ENCODE assay signal across 22 cellular contexts in the genomic region with DNA sequence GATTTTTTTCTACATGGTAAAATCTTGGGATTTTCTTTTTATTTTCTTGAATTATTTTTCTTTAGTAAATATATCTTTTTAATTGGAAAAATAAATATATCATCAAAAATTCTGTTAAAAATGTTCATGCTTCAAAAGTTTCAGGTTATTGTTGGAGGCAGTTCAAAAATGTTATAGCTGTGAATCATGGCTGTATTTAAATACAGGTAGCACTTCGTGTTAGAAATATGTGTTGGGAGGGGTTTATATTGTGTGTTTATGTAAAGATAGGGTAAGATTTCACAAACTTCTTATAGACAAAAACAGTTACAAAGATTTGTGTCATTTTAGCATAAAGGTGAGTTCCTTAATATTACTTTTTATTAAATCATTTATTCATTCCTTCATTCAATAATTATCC.
A peak's percentile ranks its signal among the peaks of the same experiment; 100 is the strongest.
DNase-seq lines count a peak whose midpoint lies in the region; ATAC-seq and TF ChIP-seq lines count a peak whose summit lies in the region.
"Had no signal": no experiment of that assay in that cellular context is flagged by ENCODE, and none has a peak within 500 bp of the region (broad histone marks: within the 10 kb centered on the region; RNA-seq: fewer than 3 reads in every experiment).

No MANE protein-coding gene starts in this region.

- H3K27me3 Mint-ChIP-seq in osteocyte (ENCODE audit: unreplicated experiment): no peaks in the 10 kb centered on the region
- H3K27me3 Mint-ChIP-seq: CD4-positive, CD25-positive, alpha-beta regulatory T cell had no signal

- no peak for ATAC-seq in SK-N-SH treated with all-trans-retinoic acid at 6 μM for 48 hours
- no peak for ATAC-seq in heart left ventricle
- ATAC-seq: GM23338, K562, Right ventricle myocardium inferior had no signal

- no peak for TF ChIP-seq POLR2A in heart left ventricle (IDR thresholded peaks at IDR 0.05)

- H2AFZ ChIP-seq in SK-N-SH (ENCODE audit: low read depth): no peak overlapping the region
- H2AFZ ChIP-seq: GM23338 had no signal

- peaks cover 55% of the 10 kb centered on the region for H3K79me2 ChIP-seq in SK-N-SH (ENCODE audit: insufficient read depth)

- H3K4me3 ChIP-seq in SK-N-SH (ENCODE audit: low read depth in 2 of 2, low read length in 1 of 2): no peak overlapping the region
- H3K4me3 ChIP-seq in SK-N-MC: no peak overlapping the region
- no peak overlapping the region for H3K4me3 ChIP-seq in epithelial cell of esophagus (ENCODE audit: low read length)
- H3K4me3 ChIP-seq in heart left ventricle: no peak overlapping the region
- H3K4me3 ChIP-seq: BLaER1, GM23338, K562, MG63, Peyer's patch, SJCRH30 had no signal

- no peaks in the 10 kb centered on the region for H3K27me3 ChIP-seq in SK-N-SH (ENCODE audit: insufficient read depth)
- no peaks in the 10 kb centered on the region for H3K27me3 ChIP-seq in heart left ventricle
- H3K27me3 ChIP-seq: BLaER1, MG63, Peyer's patch, SJCRH30 had no signal

- peaks cover 1 to 8% of the 10 kb centered on the region in 2 experiments for H3K36me3 ChIP-seq in SK-N-SH (replicated peaks in 1 of 2; ENCODE audit: control insufficient read depth in 1 of 2, insufficient read depth in 2 of 2, low read length in 1 of 2)
- H3K36me3 ChIP-seq in SK-N-MC (ENCODE audit: insufficient read depth, low read length): no peaks in the 10 kb centered on the region; the same call in 1 of the 2 replicates
- no peaks in the 10 kb centered on the region for H3K36me3 ChIP-seq in heart left ventricle
- H3K36me3 ChIP-seq: MG63, Peyer's patch, SJCRH30 had no signal

- H3K4me3 Mint-ChIP-seq in osteocyte (ENCODE audit: unreplicated experiment): no peak overlapping the region
- H3K4me3 Mint-ChIP-seq: CD4-positive, CD25-positive, alpha-beta regulatory T cell; GM23338; H9 had no signal

- no peak overlapping the region for H3K9ac ChIP-seq in SK-N-SH
- no peak overlapping the region for H3K9ac ChIP-seq in SK-N-MC (ENCODE audit: insufficient read length)
- H3K9ac ChIP-seq: BLaER1 had no signal

- CTCF ChIA-PET in SK-N-SH (lab: Yijun Ruan, JAX): interaction anchor here (1.2 to 6.2 kb wide), 3 partner anchors 14 to 203 kb away, joined by 3 to 36 read pairs (median 3); no protein-coding TSS in a partner anchor

- 68% methylated on average over 1 of the region's 1 CpG for WGBS in SK-N-SH (ENCODE audit: low lambda C conversion rate)
- WGBS in heart left ventricle, 4 donors: 75 to 86% (median 82%) methylated on average over 1 of the region's 1 CpG

- H3K36me3 Mint-ChIP-seq in osteocyte (ENCODE audit: unreplicated experiment): no peaks in the 10 kb centered on the region
- H3K36me3 Mint-ChIP-seq: CD4-positive, CD25-positive, alpha-beta regulatory T cell had no signal

- no peak for TF ChIP-seq CTCF in SK-N-SH (IDR thresholded peaks at IDR 0.05)
- no peak for TF ChIP-seq CTCF in epithelial cell of esophagus (IDR thresholded peaks at IDR 0.05; ENCODE audit: insufficient read depth, low read depth, low read length, missing control alignments)
- TF ChIP-seq CTCF in heart left ventricle (IDR thresholded peaks at IDR 0.05): no peak
- TF ChIP-seq CTCF in osteocyte (IDR thresholded peaks at IDR 0.05): no peak

- H3K9me3 ChIP-seq in SK-N-SH (no peaks in the 10 kb centered on the region), SK-N-MC (ENCODE audit: low read depth, low read length) (no peaks in the 10 kb centered on the region), heart left ventricle (no peaks in the 10 kb centered on the region)
- H3K9me3 ChIP-seq: BLaER1, MG63, Peyer's patch, SJCRH30 had no signal

- H3K9me3 Mint-ChIP-seq in osteocyte (ENCODE audit: unreplicated experiment): no peaks in the 10 kb centered on the region
- H3K9me3 Mint-ChIP-seq: GM23338, H9 had no signal

- H4K20me1 ChIP-seq in SK-N-SH (ENCODE audit: insufficient read depth): no peaks in the 10 kb centered on the region

- no peak for TF ChIP-seq RAD21 in SK-N-SH (IDR thresholded peaks at IDR 0.05; ENCODE audit: low read length)

- TF ChIP-seq EP300 in SK-N-SH (IDR thresholded peaks at IDR 0.05; ENCODE audit: borderline replicate concordance in 1 of 2, low read depth in 1 of 2, low read length in 1 of 2): no peak

- POLR2A ChIA-PET in SK-N-SH (lab: Yijun Ruan, JAX): no interaction called here

- DNase-seq in SK-N-SH (no peak), SK-N-MC (ENCODE audit: low read depth, low spot score) (no peak), epithelial cell of esophagus (ENCODE audit: low read depth) (peak; percentile 51), HuH-7.5 (ENCODE audit: low spot score) (no peak), heart left ventricle (no peak), osteocyte (ENCODE audit: extremely low spot score, unreplicated experiment) (no peak), NCI-H187 treated with DMSO at 0.1 percent for 48 hours (lab: John Stamatoyannopoulos, UW) (no peak)
- DNase-seq: CD4-positive, CD25-positive, alpha-beta regulatory T cell; H9; Kasumi-1; MG63; NCI-H2029 treated with DMSO at 0.1 percent for 48 hours; NCI-H2227 treated with DMSO at 0.1 percent for 48 hours; NCI-H526 treated with DMSO at 0.1 percent for 48 hours; Peyer's patch; SJCRH30 had no signal

- peaks cover 32% of the 10 kb centered on the region for H3F3A ChIP-seq in SK-N-SH (replicated peaks; ENCODE audit: insufficient read depth)

- peak overlapping the region; percentile 43 to 69; a peak in 3 of 4 replicates for H3K27ac ChIP-seq in SK-N-SH (ENCODE audit: low read depth in 2 of 2, low read length in 1 of 2)
- H3K27ac ChIP-seq in SK-N-MC: peak overlapping the region; percentile 65
- no peak overlapping the region for H3K27ac ChIP-seq in heart left ventricle
- H3K27ac ChIP-seq: 22Rv1, BLaER1, Peyer's patch, SJCRH30 had no signal

- peaks cover 36 to 70% of the 10 kb centered on the region in 2 experiments for H3K4me1 ChIP-seq in SK-N-SH (ENCODE audit: control insufficient read depth in 1 of 2, insufficient read depth in 2 of 2, low read depth in 1 of 2, low read length in 1 of 2)
- peaks cover 2 to 58% (median 26%) of the 10 kb centered on the region in 12 donors for H3K4me1 ChIP-seq in heart left ventricle
- H3K4me1 ChIP-seq: Peyer's patch, SJCRH30 had no signal

- intact Hi-C loops in heart left ventricle (cut with DNase I): loop anchor here in 2 of 10 donors (5.0 kb wide), 1 partner anchor 59 kb away; a partner anchor contains a TSS

- no peak overlapping the region for H3K27ac Mint-ChIP-seq in osteocyte (ENCODE audit: unreplicated experiment)
- H3K27ac Mint-ChIP-seq: CD4-positive, CD25-positive, alpha-beta regulatory T cell; GM23338; H9 had no signal

- no peaks in the 10 kb centered on the region for H3K9me2 ChIP-seq in SK-N-SH

- H3K4me2 ChIP-seq in SK-N-SH: no peak overlapping the region
- H3K4me2 ChIP-seq: BLaER1, GM23338 had no signal

- H3K4me1 Mint-ChIP-seq in osteocyte (ENCODE audit: unreplicated experiment): peaks cover 49% of the 10 kb centered on the region
- H3K4me1 Mint-ChIP-seq: H9 had no signal

TF ChIP-seq in SK-N-SH, 30 proteins besides CTCF, POLR2A, EP300 and RAD21 (continues in another document):
- TF ChIP-seq SMC3 (IDR thresholded peaks at IDR 0.05; ENCODE audit: low read depth, low read length) (no peak), NRF1 (IDR thresholded peaks at IDR 0.05; ENCODE audit: low read depth, low read length) (no peak), FOXJ3 (CRISPR knock-in tag; IDR thresholded peaks at IDR 0.05) (no peak), FOXM1 (IDR thresholded peaks at IDR 0.05; ENCODE audit: low read depth) (no peak)

TF ChIP-seq in SK-N-SH treated with all-trans-retinoic acid at 6 μM for 48 hours, 23 proteins besides CTCF, POLR2A, EP300 and RAD21 (continues in another document):
- TF ChIP-seq ARNTL (CRISPR knock-in tag; IDR thresholded peaks at IDR 0.05; ENCODE audit: borderline replicate concordance, low read depth) (no peak), ZNF565 (CRISPR knock-in tag; conservative IDR thresholded peaks at IDR 0.05; ENCODE audit: low read depth) (no peak), OSR1 (CRISPR knock-in tag; IDR thresholded peaks at IDR 0.05) (no peak), RARB (CRISPR knock-in tag; IDR thresholded peaks at IDR 0.05) (no peak), PPARA (CRISPR knock-in tag; IDR thresholded peaks at IDR 0.05; ENCODE audit: borderline replicate concordance) (no peak), TOX (CRISPR knock-in tag; IDR thresholded peaks at IDR 0.05; ENCODE audit: borderline replicate concordance) (no peak), BACH2 (CRISPR knock-in tag; IDR thresholded peaks at IDR 0.05; ENCODE audit: borderline replicate concordance) (no peak), TCF4 (CRISPR knock-in tag; IDR thresholded peaks at IDR 0.05; ENCODE audit: borderline replicate concordance) (no peak)
- TF ChIP-seq, protein P1, sequence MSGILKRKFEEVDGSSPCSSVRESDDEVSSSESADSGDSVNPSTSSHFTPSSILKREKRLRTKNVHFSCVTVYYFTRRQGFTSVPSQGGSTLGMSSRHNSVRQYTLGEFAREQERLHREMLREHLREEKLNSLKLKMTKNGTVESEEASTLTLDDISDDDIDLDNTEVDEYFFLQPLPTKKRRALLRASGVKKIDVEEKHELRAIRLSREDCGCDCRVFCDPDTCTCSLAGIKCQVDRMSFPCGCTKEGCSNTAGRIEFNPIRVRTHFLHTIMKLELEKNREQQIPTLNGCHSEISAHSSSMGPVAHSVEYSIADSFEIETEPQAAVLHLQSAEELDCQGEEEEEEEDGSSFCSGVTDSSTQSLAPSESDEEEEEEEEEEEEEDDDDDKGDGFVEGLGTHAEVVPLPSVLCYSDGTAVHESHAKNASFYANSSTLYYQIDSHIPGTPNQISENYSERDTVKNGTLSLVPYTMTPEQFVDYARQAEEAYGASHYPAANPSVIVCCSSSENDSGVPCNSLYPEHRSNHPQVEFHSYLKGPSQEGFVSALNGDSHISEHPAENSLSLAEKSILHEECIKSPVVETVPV (CRISPR knock-in tag; IDR thresholded peaks at IDR 0.05): no peak
- TF ChIP-seq, protein P2, sequence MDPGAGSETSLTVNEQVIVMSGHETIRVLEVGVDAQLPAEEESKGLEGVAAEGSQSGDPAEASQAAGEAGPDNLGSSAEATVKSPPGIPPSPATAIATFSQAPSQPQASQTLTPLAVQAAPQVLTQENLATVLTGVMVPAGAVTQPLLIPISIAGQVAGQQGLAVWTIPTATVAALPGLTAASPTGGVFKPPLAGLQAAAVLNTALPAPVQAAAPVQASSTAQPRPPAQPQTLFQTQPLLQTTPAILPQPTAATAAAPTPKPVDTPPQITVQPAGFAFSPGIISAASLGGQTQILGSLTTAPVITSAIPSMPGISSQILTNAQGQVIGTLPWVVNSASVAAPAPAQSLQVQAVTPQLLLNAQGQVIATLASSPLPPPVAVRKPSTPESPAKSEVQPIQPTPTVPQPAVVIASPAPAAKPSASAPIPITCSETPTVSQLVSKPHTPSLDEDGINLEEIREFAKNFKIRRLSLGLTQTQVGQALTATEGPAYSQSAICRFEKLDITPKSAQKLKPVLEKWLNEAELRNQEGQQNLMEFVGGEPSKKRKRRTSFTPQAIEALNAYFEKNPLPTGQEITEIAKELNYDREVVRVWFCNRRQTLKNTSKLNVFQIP (CRISPR knock-in tag; IDR thresholded peaks at IDR 0.05; ENCODE audit: borderline replicate concordance, low read depth): no peak

Comparison
In these comparisons a context has a peak if more than half of its experiments do, and no peak if none do; other contexts are left out.
1. H3K27ac ChIP-seq: peak in SK-N-SH (2 of 2) and SK-N-MC (single experiment); none in heart left ventricle (0 of 12).